1 cellular context compared by ENCODE assay signal in the genomic region with DNA sequence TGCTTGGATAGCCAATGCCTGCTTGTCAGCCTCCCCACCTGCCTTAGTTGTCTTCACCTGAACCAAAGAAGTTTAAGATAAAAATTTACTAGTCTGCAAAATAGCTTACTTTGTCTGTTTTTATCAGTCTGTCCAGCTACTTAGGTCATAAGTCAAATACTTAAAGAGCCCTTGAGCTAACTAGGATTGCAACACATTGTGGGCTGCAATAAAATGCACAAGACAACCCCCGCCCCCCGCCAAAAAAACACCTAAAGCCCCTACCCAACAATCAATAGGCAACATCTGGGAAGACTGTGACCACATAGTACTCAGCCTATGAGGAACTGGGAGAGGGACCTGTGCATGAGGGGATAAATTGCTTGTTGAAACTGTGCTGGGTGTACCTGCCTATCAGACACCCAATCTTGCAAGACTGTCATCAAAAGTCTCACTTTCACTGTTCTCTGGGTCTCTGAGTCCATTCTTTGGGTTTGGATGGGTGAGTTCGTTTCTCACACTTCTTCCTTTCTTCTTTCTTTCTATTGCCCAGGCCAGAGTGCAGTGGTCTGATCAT.
TF ChIP-seq lines count a peak whose summit lies in the region.

No MANE protein-coding gene starts in this region.

TF ChIP-seq in GM12878, 131 proteins besides CTCF, POLR2A, EP300 and RAD21:
- peak; percentile 26; the same call in 1 of the 2 replicates for TF ChIP-seq SPI1 (IDR thresholded peaks at IDR 0.05; ENCODE audit: borderline replicate concordance, insufficient read depth, low read depth, low read length)
- no peak for TF ChIP-seq EED (IDR thresholded peaks at IDR 0.05; ENCODE audit: low read depth)
